Comparison of ENCODE assay signal across 21 cellular contexts in genomic region chr1:193726722-193727121, GRCh38.
"Had no signal": no experiment of that assay in that cellular context is flagged by ENCODE, and none has a peak within 500 bp of the region (broad histone marks: within the 10 kb centered on the region; RNA-seq: fewer than 3 reads in every experiment).

No MANE protein-coding gene starts in this region.

- H3K9me3 Mint-ChIP-seq: dendritic cell treated with granulocyte-macrophage colony-stimulating factor and Interleukin-4, amounts not matched to agents 40 ng/mL and 50 ng/mL, for 4 days; memory B cell; natural killer cell treated with Interleukin-12 subunit alpha and Interleukin-12 subunit beta and Interleukin-15 and Interleukin-18, amount 100 ng/mL, for 72 hours; stimulated activated naive B cell treated with anti-CD40 and anti-IgM and Interleukin-4, amounts not matched to agents 10 μg/mL and 1 μg/mL and 100 μg/mL, for 72 hours had no signal

- H3K4me2 ChIP-seq: neural progenitor cell had no signal

- H3K27ac Mint-ChIP-seq: dendritic cell treated with granulocyte-macrophage colony-stimulating factor and Interleukin-4, amounts not matched to agents 40 ng/mL and 50 ng/mL, for 4 days; immature natural killer cell; memory B cell; natural killer cell treated with Interleukin-12 subunit alpha and Interleukin-12 subunit beta and Interleukin-15 and Interleukin-18, amount 100 ng/mL, for 72 hours; neural progenitor cell; stimulated activated naive B cell treated with anti-CD40 and anti-IgM and Interleukin-4, amounts not matched to agents 10 μg/mL and 1 μg/mL and 100 μg/mL, for 72 hours had no signal

- ATAC-seq: foreskin keratinocyte; left cardiac atrium; lower lobe of right lung; natural killer cell treated with Interleukin-12 subunit alpha and Interleukin-12 subunit beta and Interleukin-15 and Interleukin-18, amount 100 ng/mL, for 72 hours; psoas muscle; sciatic nerve; stimulated activated naive B cell treated with anti-CD40 and anti-IgM and Interleukin-4, amounts not matched to agents 10 μg/mL and 1 μg/mL and 100 μg/mL, for 72 hours had no signal

- H3K27me3 Mint-ChIP-seq: dendritic cell treated with granulocyte-macrophage colony-stimulating factor and Interleukin-4, amounts not matched to agents 40 ng/mL and 50 ng/mL, for 4 days; natural killer cell treated with Interleukin-12 subunit alpha and Interleukin-12 subunit beta and Interleukin-15 and Interleukin-18, amount 100 ng/mL, for 72 hours; stimulated activated naive B cell treated with anti-CD40 and anti-IgM and Interleukin-4, amounts not matched to agents 10 μg/mL and 1 μg/mL and 100 μg/mL, for 72 hours had no signal

- H3K9me3 ChIP-seq: lower lobe of right lung, psoas muscle, spleen had no signal

- H3K4me1 ChIP-seq: foreskin keratinocyte, left ventricle myocardium inferior, lower lobe of right lung, neural progenitor cell, psoas muscle, spleen had no signal

- H2AFZ ChIP-seq: neural progenitor cell had no signal

- H3K36me3 Mint-ChIP-seq: immature natural killer cell; memory B cell; natural killer cell treated with Interleukin-12 subunit alpha and Interleukin-12 subunit beta and Interleukin-15 and Interleukin-18, amount 100 ng/mL, for 72 hours; neural progenitor cell; stimulated activated naive B cell treated with anti-CD40 and anti-IgM and Interleukin-4, amounts not matched to agents 10 μg/mL and 1 μg/mL and 100 μg/mL, for 72 hours had no signal

- DNase-seq: foreskin keratinocyte; immature natural killer cell; kidney; left cardiac atrium; left ventricle myocardium inferior; lower lobe of right lung; midbrain; occipital lobe; psoas muscle; spleen; stimulated activated CD4-positive, alpha-beta T cell treated with anti-CD3 and anti-CD28 coated beads, Interleukin-15, amount 100 ng/mL, for 24 hours; stimulated activated CD4-positive, alpha-beta T cell treated with anti-CD3 and anti-CD28 coated beads, Interleukin-1b, Interleukin-23, amount 100 ng/mL, for 48 hours; stimulated activated CD4-positive, alpha-beta T cell treated with anti-CD3 and anti-CD28 coated beads, Interleukin-4, amount 100 ng/mL, for 24 hours; stimulated activated naive B cell treated with anti-CD40 and anti-IgM and Interleukin-4, amounts not matched to agents 10 μg/mL and 1 μg/mL and 100 μg/mL, for 72 hours; trophoblast cell had no signal

- FAIRE-seq: colon had no signal

- H3K4me3 Mint-ChIP-seq: dendritic cell treated with granulocyte-macrophage colony-stimulating factor and Interleukin-4, amounts not matched to agents 40 ng/mL and 50 ng/mL, for 4 days; immature natural killer cell; memory B cell; natural killer cell treated with Interleukin-12 subunit alpha and Interleukin-12 subunit beta and Interleukin-15 and Interleukin-18, amount 100 ng/mL, for 72 hours; neural progenitor cell; stimulated activated naive B cell treated with anti-CD40 and anti-IgM and Interleukin-4, amounts not matched to agents 10 μg/mL and 1 μg/mL and 100 μg/mL, for 72 hours had no signal

- H3K9ac ChIP-seq: neural progenitor cell had no signal

- H3K36me3 ChIP-seq: left ventricle myocardium inferior, lower lobe of right lung, neural progenitor cell, spleen had no signal

- H3K4me3 ChIP-seq: left ventricle myocardium inferior, lower lobe of right lung, neural progenitor cell, psoas muscle, spleen had no signal

- H3K4me1 Mint-ChIP-seq: memory B cell; neural progenitor cell; stimulated activated naive B cell treated with anti-CD40 and anti-IgM and Interleukin-4, amounts not matched to agents 10 μg/mL and 1 μg/mL and 100 μg/mL, for 72 hours had no signal

- H3K27me3 ChIP-seq: foreskin keratinocyte, neural progenitor cell, spleen had no signal

- H3K27ac ChIP-seq: foreskin keratinocyte, left ventricle myocardium inferior, lower lobe of right lung, neural progenitor cell, psoas muscle, spleen had no signal
